In genomic region chr7:140084972-140085371, GRCh38 we compare ENCODE assay signal across 9 cellular contexts. TPM values are rescaled to one million over a fixed set of nuclear protein-coding genes. Genes with fewer than 3 reads are reported as not detected.
DNase-seq lines count a peak whose midpoint lies in the region; ATAC-seq, FAIRE-seq and TF ChIP-seq lines count a peak whose summit lies in the region.
"Had no signal": no experiment of that assay in that cellular context is flagged by ENCODE, and none has a peak within 500 bp of the region (broad histone marks: within the 10 kb centered on the region; RNA-seq: fewer than 3 reads in every experiment).

No MANE protein-coding gene starts in this region.

- DNase-seq in NCI-H460 (ENCODE audit: extremely low read depth, low read depth) = peak; percentile 13
- peak; percentile 13 for DNase-seq in endothelial cell of umbilical vein (ENCODE audit: low read depth, low spot score)
- no peak for DNase-seq in endothelial cell (ENCODE audit: low spot score)
- no peak for DNase-seq in posterior vena cava (ENCODE audit: low spot score)
- DNase-seq in Ammon's horn (ENCODE audit: low spot score) = no peak
- DNase-seq in vagina (ENCODE audit: extremely low spot score in 2 of 2) = no peak
- DNase-seq: NCI-H187 treated with DMSO at 0.1 percent for 48 hours had no signal

- intact Hi-C loops in endothelial cell of umbilical vein (cut with micrococcal nuclease) = no loop called here
- intact Hi-C loops in posterior vena cava (cut with DNase I) = no loop called here
- intact Hi-C loops in vagina (cut with DNase I) = no loop called here

- ATAC-seq in GM18519 (IDR thresholded peaks at IDR 0.05; ENCODE audit: low FRiP score, unreplicated experiment) = peak; percentile 85
- ATAC-seq in GM21576 (IDR thresholded peaks at IDR 0.05; ENCODE audit: unreplicated experiment) = peak; percentile 89

- H3K27me3 Mint-ChIP-seq in endothelial cell (ENCODE audit: unreplicated experiment) = peaks cover 13% of the 10 kb centered on the region

- H3K9me3 Mint-ChIP-seq in endothelial cell (ENCODE audit: unreplicated experiment) = no peaks in the 10 kb centered on the region

- CTCF ChIA-PET in endothelial cell of umbilical vein (lab: Charles Lee) = interaction anchor here (1.0 to 1.6 kb wide), 3 partner anchors 10 to 483 kb away, joined by 3 to 6 read pairs (median 4); no protein-coding TSS in a partner anchor

- FAIRE-seq in endothelial cell of umbilical vein (lab: Jason Lieb, UNC) = no peak

- H3K9me1 ChIP-seq in endothelial cell of umbilical vein (replicated peaks; ENCODE audit: control insufficient read depth, extremely low read depth, insufficient read depth, low read length) = no peaks in the 10 kb centered on the region

- no peak for TF ChIP-seq POLR2A in endothelial cell of umbilical vein (IDR thresholded peaks at IDR 0.05; ENCODE audit: low read depth, low read length)
- no peak for TF ChIP-seq POLR2A in vagina (IDR thresholded peaks at IDR 0.05)

- no peak overlapping the region for H3K27ac Mint-ChIP-seq in endothelial cell (ENCODE audit: unreplicated experiment)

- no peaks in the 10 kb centered on the region for H3K36me3 ChIP-seq in endothelial cell of umbilical vein (ENCODE audit: control insufficient read depth in 2 of 2, extremely low read depth in 1 of 2, insufficient read depth in 2 of 2, low read length in 2 of 2)
- H3K36me3 ChIP-seq in vagina = peaks cover 0 to 4% of the 10 kb centered on the region in 2 donors

- H3K9me3 ChIP-seq in endothelial cell of umbilical vein (replicated peaks; ENCODE audit: control insufficient read depth, insufficient read depth, low read length) (no peaks in the 10 kb centered on the region), vagina (no peaks in the 10 kb centered on the region)

- no TSS peak for BruUV-seq in endothelial cell of umbilical vein (replicated peaks; lab: Mats Ljungman, UMichigan)

- no peak overlapping the region for H3K4me3 Mint-ChIP-seq in endothelial cell (ENCODE audit: unreplicated experiment)

- no peak overlapping the region for H3K4me3 ChIP-seq in endothelial cell of umbilical vein (replicated peaks in 1 of 3; ENCODE audit: insufficient read depth in 1 of 3, low read depth in 1 of 3, low read length in 3 of 3)
- H3K4me3 ChIP-seq in vagina = no peak overlapping the region

- TF ChIP-seq CTCF in endothelial cell of umbilical vein (IDR thresholded peaks at IDR 0.05; ENCODE audit: extremely low read depth in 1 of 2, insufficient read depth in 1 of 2, low read depth in 1 of 2, low read length in 2 of 2) = no peak
- no peak for TF ChIP-seq CTCF in endothelial cell (IDR thresholded peaks at IDR 0.05; ENCODE audit: unreplicated experiment)
- no peak for TF ChIP-seq CTCF in vagina (IDR thresholded peaks at IDR 0.05)

- H3K4me1 ChIP-seq in endothelial cell of umbilical vein (ENCODE audit: control insufficient read depth, extremely low read depth, insufficient read depth, low read length) (peaks cover 6% of the 10 kb centered on the region), vagina (no peaks in the 10 kb centered on the region)

- no peaks in the 10 kb centered on the region for H3K27me3 ChIP-seq in endothelial cell of umbilical vein (ENCODE audit: control insufficient read depth in 2 of 2, insufficient read depth in 2 of 2, low read length in 2 of 2)
- no peaks in the 10 kb centered on the region for H3K27me3 ChIP-seq in vagina

- H3K27ac ChIP-seq in endothelial cell of umbilical vein (ENCODE audit: insufficient read depth, low read depth, low read length) (no peak overlapping the region), vagina (no peak overlapping the region)

- dilution Hi-C loops in endothelial cell of umbilical vein (cut with MboI; ENCODE audit: extremely low pct_ligation_motif_present, low sequenced_read_pairs) = no loop called here

- peaks cover 20% of the 10 kb centered on the region for H3K4me1 Mint-ChIP-seq in endothelial cell (ENCODE audit: unreplicated experiment)

- peak overlapping the region; percentile 16 for H3K4me2 ChIP-seq in endothelial cell of umbilical vein (ENCODE audit: insufficient read depth, low read length)

- POLR2A ChIA-PET in endothelial cell of umbilical vein (lab: Charles Lee) = no interaction called here

- H2AFZ ChIP-seq in endothelial cell of umbilical vein (ENCODE audit: low read depth, low read length) = peak overlapping the region; percentile 52

- H4K20me1 ChIP-seq in endothelial cell of umbilical vein (replicated peaks; ENCODE audit: control insufficient read depth, extremely low read depth, insufficient read depth, low read length) = no peaks in the 10 kb centered on the region

- no peaks in the 10 kb centered on the region for H3K79me2 ChIP-seq in endothelial cell of umbilical vein (ENCODE audit: control insufficient read depth, insufficient read depth, low read length)

- H3K36me3 Mint-ChIP-seq in endothelial cell (ENCODE audit: low read depth, unreplicated experiment) = peaks cover 4% of the 10 kb centered on the region

- no peak overlapping the region for H3K9ac ChIP-seq in endothelial cell of umbilical vein (replicated peaks; ENCODE audit: extremely low read depth, insufficient read depth, low read length)

TF ChIP-seq in endothelial cell of umbilical vein, 7 proteins besides CTCF, POLR2A, EP300 and RAD21:
- TF ChIP-seq POLR2AphosphoS5 (IDR thresholded peaks at IDR 0.05; ENCODE audit: insufficient read depth, low read depth, low read length) (no peak), EZH2 (IDR thresholded peaks at IDR 0.05; ENCODE audit: borderline replicate concordance, low read depth, low read length, severe bottlenecking) (no peak), MYC (IDR thresholded peaks at IDR 0.05; ENCODE audit: low read depth, low read length) (no peak), MAX (IDR thresholded peaks at IDR 0.05; ENCODE audit: insufficient read depth, insufficient read length) (no peak), FOS (IDR thresholded peaks at IDR 0.05; ENCODE audit: borderline replicate concordance, insufficient read depth, low read length) (no peak), JUN (IDR thresholded peaks at IDR 0.05; ENCODE audit: borderline replicate concordance, insufficient read depth, insufficient read length, low read depth) (no peak), GATA2 (IDR thresholded peaks at IDR 0.05; ENCODE audit: insufficient read depth, insufficient read length, low read depth, low read length) (no peak)

RNA-seq across cellular contexts. Expression of gene PARP12, which starts 22.2 kb away (rescaled TPM):
- 23.4 and 25.6 TPM in 2 replicates for total RNA-seq in NCI-H460 (2014; rRNA removed; shearing (Covaris generic))
- polyA plus RNA-seq in NCI-H460 (2014; cell fraction: nucleus; rRNA removed) = 27.9 and 36.8 TPM in 2 replicates
- 52.2 and 65.4 TPM in 2 replicates for total RNA-seq in endothelial cell of umbilical vein
- polyA plus RNA-seq in endothelial cell of umbilical vein = 83.2 and 89.1 TPM in 2 replicates
- polyA plus RNA-seq in endothelial cell of umbilical vein (2011; cell fraction: cytosol; rRNA removed) = 62.3 and 62.8 TPM in 2 replicates
- polyA plus RNA-seq in endothelial cell of umbilical vein (2011; cell fraction: nucleus; rRNA removed) = 147 and 151 TPM in 2 replicates
- polyA plus RNA-seq in endothelial cell of umbilical vein (2012) = 51.6 and 58.8 TPM in 2 replicates
- polyA minus RNA-seq in endothelial cell of umbilical vein = 71.4 and 86.8 TPM in 2 replicates
- 30.9 TPM for polyA minus RNA-seq in endothelial cell of umbilical vein (2011; cell fraction: cytosol; rRNA and poly(A)+ RNA removed)
- polyA minus RNA-seq in endothelial cell of umbilical vein (2011; cell fraction: nucleus; rRNA and poly(A)+ RNA removed) = 59.9 and 68.6 TPM in 2 replicates
- 14.5 TPM for total RNA-seq in endothelial cell (ENCODE audit: unreplicated experiment)
- 10 to 100 TPM; 27.7 to 35.3 TPM for total RNA-seq in posterior vena cava
- total RNA-seq in vagina = 42.2 TPM

Comparison
In these comparisons a context has a peak if more than half of its experiments do, and no peak if none do; other contexts are left out.
1. DNase-seq: peak in NCI-H460 (single experiment) and endothelial cell of umbilical vein (single experiment); none in endothelial cell (single experiment), posterior vena cava (single experiment), Ammon's horn (single experiment) and vagina (0 of 2).